Comparison of ENCODE assay signal across 11 cellular contexts in the genomic region with DNA sequence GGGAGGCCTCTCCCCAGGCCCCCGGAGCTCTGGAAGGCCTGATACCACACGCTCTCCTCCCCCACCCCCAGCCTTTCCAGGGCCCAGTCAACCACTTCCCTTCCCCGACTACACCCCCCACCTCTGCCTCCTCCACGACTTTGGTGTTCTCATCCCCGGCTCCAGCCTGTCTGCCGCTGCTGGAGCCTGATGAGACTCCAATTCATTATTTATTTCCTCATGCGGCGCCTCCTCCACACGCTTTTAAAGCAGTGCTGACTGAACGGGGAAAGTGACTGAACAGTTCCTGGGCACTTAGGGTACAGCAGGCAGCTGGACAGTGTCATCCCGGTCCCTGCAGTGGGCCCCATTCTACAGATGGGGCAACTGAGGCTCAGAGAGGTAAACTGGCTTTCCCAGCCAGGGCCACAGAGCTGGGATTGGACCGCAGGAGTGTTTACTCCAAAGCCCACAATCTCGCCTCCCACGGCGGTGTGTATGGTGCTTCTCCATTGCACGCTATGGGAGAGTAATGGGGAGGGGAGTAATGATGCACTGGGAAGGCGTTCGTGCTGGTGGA. TPM values are rescaled to one million over a fixed set of nuclear protein-coding genes. Genes with fewer than 3 reads are reported as not detected.
DNase-seq lines count a peak whose midpoint lies in the region; ATAC-seq and TF ChIP-seq lines count a peak whose summit lies in the region.
"Had no signal": no experiment of that assay in that cellular context is flagged by ENCODE, and none has a peak within 500 bp of the region (broad histone marks: within the 10 kb centered on the region; RNA-seq: fewer than 3 reads in every experiment).

No MANE protein-coding gene starts in this region.

- H3K4me1 ChIP-seq in mesodermal cell (ENCODE audit: control insufficient read depth, insufficient read depth, low read length, poor library complexity, severe bottlenecking) = peaks cover 47% of the 10 kb centered on the region
- H3K4me1 ChIP-seq in stomach = no peaks in the 10 kb centered on the region

- H3K27ac ChIP-seq in caudate nucleus (ENCODE audit: low read depth, low read length) (no peak overlapping the region), mesodermal cell (ENCODE audit: low read depth, low read length, severe bottlenecking) (peak overlapping the region; percentile 91), stomach (peak overlapping the region in 2 of 5 donors; percentile 32 to 80)

- H3K27me3 ChIP-seq in BJ (ENCODE audit: control insufficient read depth, insufficient read depth, low read length) = no peaks in the 10 kb centered on the region
- no peaks in the 10 kb centered on the region for H3K27me3 ChIP-seq in stomach

- H3K4me3 ChIP-seq in BJ (ENCODE audit: low read depth, low read length) (no peak overlapping the region), mesodermal cell (ENCODE audit: extremely low read depth, insufficient read depth, low read length, poor library complexity, severe bottlenecking) (no peak overlapping the region), stomach (no peak overlapping the region)

- H3K9me3 ChIP-seq in mesodermal cell (ENCODE audit: control insufficient read depth, low read length) = no peaks in the 10 kb centered on the region
- no peaks in the 10 kb centered on the region for H3K9me3 ChIP-seq in stomach

- CTCF ChIA-PET in BJ (lab: Yijun Ruan, JAX) = interaction anchor here (1.0 to 24.0 kb wide), 3 partner anchors 11 to 233 kb away, joined by 5 to 441 read pairs (median 34); no protein-coding TSS in a partner anchor

- H3K36me3 ChIP-seq in BJ (ENCODE audit: control insufficient read depth, insufficient read depth, low read length) (peaks cover 16% of the 10 kb centered on the region), mesodermal cell (ENCODE audit: control insufficient read depth, insufficient read depth, low read length) (peaks cover 52% of the 10 kb centered on the region), stomach (peaks cover 46 to 98% (median 96%) of the 10 kb centered on the region in 4 donors)

- peak; percentile 61 for DNase-seq in BJ (ENCODE audit: low read depth)
- DNase-seq in Kasumi-1 (lab: John Stamatoyannopoulos, UW) = peak; percentile 59 to 76
- DNase-seq in caudate nucleus (lab: John Stamatoyannopoulos, UW) = peak in 37 of 61 donors; percentile 7 to 75 (median 37)
- DNase-seq in stimulated activated CD4-positive, alpha-beta T cell treated with anti-CD3 and anti-CD28 coated beads, Interleukin-2, amount 100 ng/mL, for 24 hours = no peak
- no peak for DNase-seq in stomach
- DNase-seq: activated B cell treated with CpG ODN at 0.5 μM for 24 hours, cerebellar nuclear complex, NCI-H1105 had no signal

- 42 to 43% methylated on average over 10 to 15 of the region's 18 CpGs for WGBS in mesodermal cell (ENCODE audit: insufficient coverage in 2 of 2), 2 experiments
- WGBS in stomach, 5 donors = 65 to 79% (median 74%) methylated on average over 18 of the region's 18 CpGs

- POLR2A ChIA-PET in BJ (lab: Charles Lee) = interaction anchor here (0.5 kb wide), 1 partner anchor 178 kb away, joined by 5 read pairs; no protein-coding TSS in a partner anchor

- TF ChIP-seq POLR2A in stomach (IDR thresholded peaks at IDR 0.05) = no peak

- TF ChIP-seq CTCF in BJ (IDR thresholded peaks at IDR 0.05; ENCODE audit: insufficient read depth, low read depth, low read length) = no peak
- no peak for TF ChIP-seq CTCF in stomach (IDR thresholded peaks at IDR 0.05)

- intact Hi-C loops in stomach (cut with DNase I; ENCODE audit: low total_unique reads) = no loop called here

- ATAC-seq in GM21723 (IDR thresholded peaks at IDR 0.05; ENCODE audit: unreplicated experiment) (no peak), GM19463 (IDR thresholded peaks at IDR 0.05; ENCODE audit: unreplicated experiment) (no peak)

- no peak for TF ChIP-seq EP300 in stomach (IDR thresholded peaks at IDR 0.05)

RNA-seq across cellular contexts. Expression of gene RPL26L1, which starts 15.9 kb away (rescaled TPM):
- polyA plus RNA-seq in BJ (2011; rRNA removed) (102 and 113 TPM in 2 replicates), stomach (10 to 100 TPM; 39.9 to 62.1 (median 60.8) TPM)
- 31.6 and 57.6 TPM in 2 replicates for polyA minus RNA-seq in BJ (2011; rRNA and poly(A)+ RNA removed)
- polyA plus RNA-seq in mesodermal cell (2013, experiment 1 of 2) = 88.8 TPM
- polyA plus RNA-seq in mesodermal cell (2013, experiment 2 of 2) = 99.2 TPM
- 10 to 100 TPM in 4 of 5 donors, 1 to 10 TPM in 1; 7.0 to 51.6 (median 21.9) TPM for total RNA-seq in stomach

RNA-seq across cellular contexts. Expression of gene ATP6V0E1, which starts 40.2 kb away (rescaled TPM):
- polyA plus RNA-seq in BJ (2011; rRNA removed) (491 and 500 TPM in 2 replicates), stomach (100 to 1,000 TPM; 158 to 328 (median 246) TPM)
- polyA minus RNA-seq in BJ (2011; rRNA and poly(A)+ RNA removed) = 96.5 and 142 TPM in 2 replicates
- 154 TPM for polyA plus RNA-seq in mesodermal cell (2013, experiment 1 of 2)
- 125 TPM for polyA plus RNA-seq in mesodermal cell (2013, experiment 2 of 2)
- total RNA-seq in stomach = 100 to 1,000 TPM in 4 of 5 donors, 10 to 100 TPM in 1; 18.0 to 134 (median 127) TPM

Comparison
In these comparisons a context has a peak if more than half of its experiments do, and no peak if none do; other contexts are left out.
1. DNase-seq: peak in BJ (single experiment), Kasumi-1 (2 of 2) and caudate nucleus (37 of 61); none in stimulated activated CD4-positive, alpha-beta T cell treated with anti-CD3 and anti-CD28 coated beads, Interleukin-2, amount 100 ng/mL, for 24 hours (0 of 2) and stomach (single experiment).